Comparison of ENCODE assay signal across 9 cellular contexts in the genomic region with DNA sequence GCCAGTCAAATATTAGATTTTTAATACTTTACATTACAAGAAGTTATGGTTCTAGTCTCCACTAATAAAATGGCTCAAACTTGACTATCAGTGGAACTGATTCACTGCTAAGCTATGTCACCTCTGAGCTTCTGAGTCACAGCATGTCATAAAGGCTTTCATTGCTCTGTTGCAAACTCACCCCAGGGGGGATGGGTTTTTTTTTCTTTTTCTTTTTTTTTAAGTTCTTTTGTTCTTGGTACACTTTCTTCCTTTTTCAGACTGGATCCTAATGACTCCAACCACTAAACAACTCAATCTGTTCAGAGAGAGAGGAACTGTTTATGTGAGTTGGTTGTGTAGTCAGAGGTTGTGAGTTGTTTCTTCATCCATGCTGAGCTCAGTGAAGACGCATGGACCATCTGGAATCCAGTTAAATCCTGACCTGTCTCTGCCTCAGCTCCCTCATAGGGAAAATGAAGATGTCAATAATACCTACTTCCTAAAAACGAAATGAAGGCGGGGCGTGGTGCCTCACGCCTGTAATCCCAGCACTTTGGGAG. TPM values are rescaled to one million over a fixed set of nuclear protein-coding genes. Genes with fewer than 3 reads are reported as not detected.
DNase-seq lines count a peak whose midpoint lies in the region; FAIRE-seq and TF ChIP-seq lines count a peak whose summit lies in the region.
"Had no signal": no experiment of that assay in that cellular context is flagged by ENCODE, and none has a peak within 500 bp of the region (broad histone marks: within the 10 kb centered on the region; RNA-seq: fewer than 3 reads in every experiment).

No MANE protein-coding gene starts in this region.

- no peak for TF ChIP-seq CTCF in fibroblast of the aortic adventitia (IDR thresholded peaks at IDR 0.05; ENCODE audit: insufficient read depth, low read length)
- no peak for TF ChIP-seq CTCF in retinal pigment epithelial cell (conservative IDR thresholded peaks at IDR 0.05; ENCODE audit: low read depth, low read length)

- peak; percentile 95 for FAIRE-seq in RCC 7860 (lab: Jason Lieb, UNC)

- DNase-seq in ELR (ENCODE audit: low read depth) (peak; percentile 98), RCC 7860 (ENCODE audit: low spot score) (peak; percentile 97), fibroblast of the aortic adventitia (ENCODE audit: low read depth) (peak; percentile 97), retinal pigment epithelial cell (ENCODE audit: low read depth) (peak; percentile 87), UCSD-AML1 (lab: John Stamatoyannopoulos, UW; ENCODE audit: unreplicated experiment) (no peak), NCI-H1694 (lab: John Stamatoyannopoulos, UW) (no peak), germinal center (ENCODE audit: low spot score) (no peak)
- DNase-seq in effector CD8-positive, alpha-beta T cell (lab: John Stamatoyannopoulos, UW), result no peak
- DNase-seq: natural killer cell had no signal

- H3K4me3 ChIP-seq in fibroblast of the aortic adventitia (ENCODE audit: low read depth, low read length), result no peak overlapping the region
- no peak overlapping the region for H3K4me3 ChIP-seq in retinal pigment epithelial cell (ENCODE audit: low read length)

RNA-seq across cellular contexts. Expression of a gene that starts 11.0 kb away (rescaled TPM):
- 381 and 408 TPM in 2 replicates for total RNA-seq in fibroblast of the aortic adventitia (ENCODE audit: low replicate concordance)

RNA-seq across cellular contexts. Expression of a gene that starts 25.2 kb away (rescaled TPM):
- 2.7 and 36.9 TPM in 2 replicates for total RNA-seq in fibroblast of the aortic adventitia (ENCODE audit: low replicate concordance)

Comparison
In these comparisons a context has a peak if more than half of its experiments do, and no peak if none do; other contexts are left out.
1. DNase-seq: peak in ELR (single experiment), RCC 7860 (single experiment), fibroblast of the aortic adventitia (single experiment) and retinal pigment epithelial cell (single experiment); none in UCSD-AML1 (single experiment), NCI-H1694 (single experiment), effector CD8-positive, alpha-beta T cell (single experiment) and germinal center (single experiment).